8 cellular contexts compared by ENCODE assay signal in the genomic region with DNA sequence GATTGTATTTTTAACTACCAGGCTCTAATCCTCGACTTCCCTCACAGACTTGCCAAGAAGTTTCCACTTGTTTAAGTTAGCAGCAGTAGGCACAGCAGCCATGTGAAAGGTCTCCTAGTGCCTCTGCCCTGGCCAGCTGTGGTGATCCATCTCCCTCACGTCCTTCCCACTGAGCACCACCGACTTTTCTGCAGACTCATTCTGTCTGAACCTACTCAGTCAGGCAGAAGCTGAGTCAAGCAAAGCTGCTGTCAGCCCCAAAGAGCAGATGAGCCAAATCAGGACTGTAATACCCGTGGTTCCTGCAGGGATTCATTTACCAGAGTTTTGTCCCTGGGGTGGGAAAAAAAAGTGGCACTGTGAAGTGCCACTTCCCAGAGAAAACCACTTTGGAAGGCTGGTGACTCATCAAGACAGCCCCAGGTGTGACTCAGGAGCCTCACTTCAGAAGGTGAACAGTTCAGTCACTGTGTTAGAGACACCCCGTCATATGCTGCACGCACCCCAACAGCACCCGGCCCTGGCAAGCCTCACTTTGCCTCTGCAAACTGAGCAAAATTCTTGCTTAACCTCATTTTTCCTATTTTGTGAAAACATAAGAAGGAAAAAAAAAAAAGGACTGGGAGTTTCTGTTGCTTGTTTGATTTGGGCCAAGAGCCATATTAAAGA.
A peak's percentile ranks its signal among the peaks of the same experiment; 100 is the strongest.
DNase-seq lines count a peak whose midpoint lies in the region; ATAC-seq, FAIRE-seq and TF ChIP-seq lines count a peak whose summit lies in the region.

No MANE protein-coding gene starts in this region.

- H3K79me1 ChIP-seq in H1 (ENCODE audit: low read depth, low read length), result peaks cover 6% of the 10 kb centered on the region; the same call in 1 of the 2 replicates

- H4K91ac ChIP-seq in H1 (replicated peaks; ENCODE audit: insufficient read length, low read length), result peak overlapping the region; percentile 80

- no peak overlapping the region for H3K4ac ChIP-seq in H1 (replicated peaks; ENCODE audit: insufficient read length, low read depth, low read length)

- H2AFZ ChIP-seq in Loucy (ENCODE audit: low read length) (no peak overlapping the region), H1 (ENCODE audit: low read length) (no peak overlapping the region)

- H2BK12ac ChIP-seq in H1 (ENCODE audit: low read depth, low read length), result no peak overlapping the region; the same call in 1 of the 2 replicates

- TF ChIP-seq CTCF in Loucy (conservative IDR thresholded peaks at IDR 0.05; ENCODE audit: low read length) (no peak), H1 (IDR thresholded peaks at IDR 0.05; ENCODE audit: control extremely low read depth in 1 of 3, insufficient read depth in 1 of 3, low read depth in 1 of 3, low read length in 3 of 3) (no peak)

- DNase-seq in H1 (ENCODE audit: low read depth in 1 of 2, low spot score in 2 of 2), result no peak
- DNase-seq in mucosa of gallbladder (ENCODE audit: low spot score), result peak; percentile 63
- no peak for DNase-seq in NCI-H1436 treated with DMSO at 0.1 percent for 48 hours (lab: John Stamatoyannopoulos, UW)

- H3K14ac ChIP-seq in H1 (ENCODE audit: insufficient read length), result no peak overlapping the region

- no peaks in the 10 kb centered on the region for H3K9me3 ChIP-seq in BLaER1
- no peaks in the 10 kb centered on the region for H3K9me3 ChIP-seq in Loucy (ENCODE audit: insufficient read depth, low read depth, low read length)
- H3K9me3 ChIP-seq in H1 (ENCODE audit: insufficient read depth in 2 of 2, low read depth in 1 of 2, low read length in 1 of 2), result no peaks in the 10 kb centered on the region

- H3K9ac ChIP-seq in BLaER1 (no peak overlapping the region), Loucy (ENCODE audit: low read depth, low read length, poor library complexity, severe bottlenecking) (no peak overlapping the region), H1 (replicated peaks in 1 of 4; ENCODE audit: extremely low read depth in 1 of 4, low read depth in 3 of 4, low read length in 3 of 4) (peak overlapping the region in 1 of 4 experiments; percentile 2; a peak in 1 of 7 replicates)

- no peak overlapping the region for H2BK120ac ChIP-seq in H1 (replicated peaks; ENCODE audit: low read depth, low read length)

- TF ChIP-seq EP300 in H1 (IDR thresholded peaks at IDR 0.05; ENCODE audit: borderline replicate concordance in 1 of 2, low read depth in 2 of 2, low read length in 2 of 2), result no peak

- no peak for TF ChIP-seq RAD21 in H1 (IDR thresholded peaks at IDR 0.05 in 1 of 2, conservative IDR thresholded peaks at IDR 0.05 in 1 of 2; ENCODE audit: low read depth in 2 of 2, low read length in 2 of 2)

- H3K79me2 ChIP-seq in Loucy (ENCODE audit: insufficient read depth, low read length), result no peaks in the 10 kb centered on the region
- H3K79me2 ChIP-seq in H1 (ENCODE audit: control insufficient read depth in 1 of 2, insufficient read depth in 2 of 2, low read length in 2 of 2), result 0 out of 4 replicates have a peak, but pooled peaks cover 2 to 5% of the 10 kb centered on the region in 2 experiments

- no peak for TF ChIP-seq POLR2A in H1 (IDR thresholded peaks at IDR 0.05; ENCODE audit: control extremely low read depth in 1 of 2, low read depth in 2 of 2, low read length in 2 of 2)

- H3K23ac ChIP-seq in H1 (ENCODE audit: insufficient read length), result no peak overlapping the region

- no peak overlapping the region for H4K8ac ChIP-seq in H1 (ENCODE audit: extremely low read depth, insufficient read depth, low read length)

- H3K4me1 ChIP-seq in BLaER1, result peaks cover 31% of the 10 kb centered on the region
- peaks cover 36% of the 10 kb centered on the region for H3K4me1 ChIP-seq in Loucy (ENCODE audit: insufficient read depth, low read length, poor library complexity, severe bottlenecking)
- H3K4me1 ChIP-seq in H1 (replicated peaks in 1 of 4; ENCODE audit: control insufficient read depth in 3 of 4, insufficient read depth in 4 of 4, low read length in 3 of 4), result peaks cover 2 to 9% (median 5%) of the 10 kb centered on the region in 4 experiments; a peak in 6 of 7 replicates

- POLR2A ChIA-PET in H1 (lab: Charles Lee; ENCODE audit: partially characterized antibody), result interaction anchor here (1.1 kb wide), 1 partner anchor 76 kb away, joined by 3 read pairs; the partner anchor contains the start of gene WWTR1

- no peak overlapping the region for H4K5ac ChIP-seq in H1 (ENCODE audit: insufficient read length, low read depth, low read length)

- H2BK5ac ChIP-seq in H1 (ENCODE audit: low read depth, low read length), result peak overlapping the region; percentile 69; the same call in 1 of the 2 replicates

- peak overlapping the region; percentile 56 for H3K18ac ChIP-seq in H1 (ENCODE audit: extremely low read depth, low read length)

- peak overlapping the region; percentile 70 for H3K4me2 ChIP-seq in BLaER1
- H3K4me2 ChIP-seq in Loucy (ENCODE audit: low read depth, low read length, poor library complexity, severe bottlenecking), result peak overlapping the region; percentile 46
- H3K4me2 ChIP-seq in H1 (ENCODE audit: insufficient read depth in 1 of 2, low read depth in 2 of 2, low read length in 2 of 2), result no peak overlapping the region

- no peak overlapping the region for H3K27ac ChIP-seq in BLaER1
- H3K27ac ChIP-seq in H1 (ENCODE audit: low read depth, low read length), result no peak overlapping the region

- H2BK15ac ChIP-seq in H1 (ENCODE audit: low read length), result 0 out of 2 replicates have a peak overlapping the region, but pooled peaks have one; percentile 36

- H3K56ac ChIP-seq in H1 (replicated peaks; ENCODE audit: insufficient read length, low read depth, low read length), result no peak overlapping the region

- CTCF ChIA-PET in H1 (lab: Charles Lee; ENCODE audit: partially characterized antibody), result interaction anchor here (0.9 to 4.7 kb wide), 5 partner anchors 13 to 111 kb away, joined by 3 to 37 read pairs (median 4); no protein-coding TSS in a partner anchor

- no peak for ATAC-seq in HG03354 (IDR thresholded peaks at IDR 0.05; ENCODE audit: poor library complexity, severe bottlenecking, unreplicated experiment)
- no peak for ATAC-seq in HG03039 (IDR thresholded peaks at IDR 0.05; ENCODE audit: unreplicated experiment)
- ATAC-seq in GM19455 (IDR thresholded peaks at IDR 0.05; ENCODE audit: unreplicated experiment), result no peak

- no peaks in the 10 kb centered on the region for H3K36me3 ChIP-seq in BLaER1
- H3K36me3 ChIP-seq in Loucy (ENCODE audit: insufficient read depth, low read length), result no peaks in the 10 kb centered on the region
- no peaks in the 10 kb centered on the region for H3K36me3 ChIP-seq in H1 (ENCODE audit: control insufficient read depth in 2 of 4, insufficient read depth in 4 of 4, low read length in 3 of 4)

- H3K9me2 ChIP-seq in Loucy (replicated peaks; ENCODE audit: low read depth, low read length), result no peaks in the 10 kb centered on the region

- H3F3A ChIP-seq in Loucy (ENCODE audit: low read depth), result 0 out of 2 replicates have a peak, but pooled peaks cover 2% of the 10 kb centered on the region

- H4K20me1 ChIP-seq in BLaER1 (no peaks in the 10 kb centered on the region), Loucy (ENCODE audit: insufficient read depth, low read length, poor library complexity, severe bottlenecking) (no peaks in the 10 kb centered on the region), H1 (replicated peaks in 1 of 2; ENCODE audit: control insufficient read depth in 1 of 2, insufficient read depth in 2 of 2, low read length in 2 of 2) (peaks cover 0 to 2% of the 10 kb centered on the region in 2 experiments)

- H3K23me2 ChIP-seq in H1 (ENCODE audit: low read depth, low read length), result no peaks in the 10 kb centered on the region

- H2AK5ac ChIP-seq in H1 (ENCODE audit: low read depth, low read length), result no peak overlapping the region

- no peaks in the 10 kb centered on the region for H3K27me3 ChIP-seq in BLaER1
- H3K27me3 ChIP-seq in Loucy (ENCODE audit: insufficient read depth, low read length, poor library complexity, severe bottlenecking), result no peaks in the 10 kb centered on the region
- H3K27me3 ChIP-seq in H1 (replicated peaks in 1 of 4; ENCODE audit: control insufficient read depth in 3 of 4, extremely low read depth in 1 of 4, insufficient read depth in 3 of 4, low read length in 3 of 4), result no peaks in the 10 kb centered on the region

- 76% methylated on average over 7 of the region's 7 CpGs; no CpG with 5 or more reads in 1 of the 2 experiments for WGBS in H1 (ENCODE audit: extremely low coverage in 1 of 2, insufficient coverage in 1 of 2, insufficient read length in 1 of 2, insufficient replicate concordance in 2 of 2, low coverage in 1 of 2, low lambda C conversion rate in 2 of 2, missing lambda C conversion rate in 1 of 2), 2 experiments

- H3K4me3 ChIP-seq in BLaER1, result no peak overlapping the region
- H3K4me3 ChIP-seq in Loucy (ENCODE audit: low read length, poor library complexity, severe bottlenecking), result no peak overlapping the region
- H3K4me3 ChIP-seq in H1 (ENCODE audit: extremely low read depth in 1 of 4, insufficient read depth in 2 of 4, low read depth in 3 of 4, low read length in 4 of 4), result no peak overlapping the region

- no peak for FAIRE-seq in H1 (lab: Jason Lieb, UNC)

- H2BK20ac ChIP-seq in H1 (ENCODE audit: low read length), result no peak overlapping the region

TF ChIP-seq in H1, 55 proteins besides CTCF, POLR2A, EP300 and RAD21:
- TF ChIP-seq MAFK (IDR thresholded peaks at IDR 0.05; ENCODE audit: low read depth, low read length) (peak; percentile 41; the same call in 1 of the 2 replicates), CHD1 (IDR thresholded peaks at IDR 0.05; ENCODE audit: low read depth, low read length) (no peak), CBX8 (IDR thresholded peaks at IDR 0.05; ENCODE audit: borderline replicate concordance, low read depth, low read length) (no peak), BACH1 (IDR thresholded peaks at IDR 0.05; ENCODE audit: low read length) (peak; percentile 86), RXRA (IDR thresholded peaks at IDR 0.05; ENCODE audit: insufficient read depth, low read depth, low read length) (no peak)

Comparison
In these comparisons a context has a peak if more than half of its experiments do, and no peak if none do; other contexts are left out.
1. H3K4me2 ChIP-seq: peak in BLaER1 (single experiment) and Loucy (single experiment); none in H1 (0 of 2).